12 cellular contexts compared by ENCODE assay signal in the genomic region with DNA sequence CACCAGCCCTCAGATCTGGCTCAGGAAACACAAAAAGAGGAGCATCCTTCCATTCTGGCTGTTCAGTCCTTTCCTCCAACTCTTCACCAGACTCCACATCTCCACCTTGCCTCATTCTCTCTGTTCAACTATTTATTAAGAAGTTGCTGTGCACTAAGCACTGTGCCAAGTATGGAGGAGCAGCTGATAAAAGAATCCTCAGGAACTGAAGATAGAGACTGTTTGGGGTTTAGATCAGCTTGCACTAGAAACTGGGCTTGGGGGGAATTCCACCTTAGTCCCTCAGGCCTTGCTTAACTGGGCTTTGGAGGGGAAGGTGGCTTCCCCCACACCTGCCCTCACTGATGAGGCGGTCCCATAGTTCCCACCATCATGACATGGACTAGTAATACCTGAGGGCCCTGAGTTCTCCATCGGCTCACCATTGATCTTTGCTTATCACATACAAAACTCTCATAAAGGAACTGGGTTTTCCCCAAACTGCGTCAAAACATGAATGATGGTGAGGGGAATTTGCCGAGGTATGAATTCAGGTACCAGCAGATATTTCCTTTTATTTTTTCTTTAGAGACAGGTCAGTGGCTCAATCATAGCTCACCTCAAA. TPM values are rescaled to one million over a fixed set of nuclear protein-coding genes. Genes with fewer than 3 reads are reported as not detected.
A peak's percentile ranks its signal among the peaks of the same experiment; 100 is the strongest.
DNase-seq lines count a peak whose midpoint lies in the region; ATAC-seq and TF ChIP-seq lines count a peak whose summit lies in the region.
"Had no signal": no experiment of that assay in that cellular context is flagged by ENCODE, and none has a peak within 500 bp of the region (broad histone marks: within the 10 kb centered on the region; RNA-seq: fewer than 3 reads in every experiment).

No MANE protein-coding gene starts in this region.

- ATAC-seq in GM18502 (IDR thresholded peaks at IDR 0.05; ENCODE audit: poor library complexity, unreplicated experiment) (peak; percentile 73), GM19452 (IDR thresholded peaks at IDR 0.05; ENCODE audit: unreplicated experiment) (peak; percentile 73), HG03095 (IDR thresholded peaks at IDR 0.05; ENCODE audit: unreplicated experiment) (peak; percentile 74)
- ATAC-seq in activated T-cell treated with anti-CD3 and anti-CD28 coated beads, Interleukin-2, amount 50 U/mL, for 72 hours (replicated peaks in 1 of 2): peak; percentile 85 to 87

- H3K4me1 Mint-ChIP-seq in activated T-cell treated with anti-CD3 and anti-CD28 coated beads, Interleukin-2, amount 50 U/mL, for 72 hours (ENCODE audit: low read depth): peaks cover 58% of the 10 kb centered on the region

- no peaks in the 10 kb centered on the region for H3K9me3 Mint-ChIP-seq in activated T-cell treated with anti-CD3 and anti-CD28 coated beads, Interleukin-2, amount 50 U/mL, for 72 hours
- H3K9me3 Mint-ChIP-seq: activated naive CD4-positive, alpha-beta T cell treated with anti-CD3 and anti-CD28 coated beads, Interleukin-2, amount 50 U/mL, for 24 hours had no signal

- intact Hi-C loops in posterior vena cava (cut with DNase I): no loop called here

- peak overlapping the region; percentile 36 for H3K27ac Mint-ChIP-seq in activated T-cell treated with anti-CD3 and anti-CD28 coated beads, Interleukin-2, amount 50 U/mL, for 72 hours
- H3K27ac Mint-ChIP-seq: activated naive CD4-positive, alpha-beta T cell treated with anti-CD3 and anti-CD28 coated beads, Interleukin-2, amount 50 U/mL, for 24 hours had no signal

- no peaks in the 10 kb centered on the region for H3K27me3 ChIP-seq in osteoblast (ENCODE audit: insufficient read depth, low read length)

- DNase-seq in activated T-cell treated with anti-CD3 and anti-CD28 coated beads, Interleukin-2, amount 50 U/mL, for 72 hours: peak; percentile 45 to 62
- DNase-seq in osteoblast (ENCODE audit: insufficient read length, low spot score, missing footprints) (no peak), globus pallidus (ENCODE audit: low spot score) (no peak), iPS-NIHi11 (ENCODE audit: low spot score) (no peak), posterior vena cava (ENCODE audit: low spot score) (no peak)
- DNase-seq: NCI-H1694, retina had no signal

- no peak overlapping the region for H3K4me3 ChIP-seq in osteoblast (ENCODE audit: insufficient read depth, low read length)

- no peaks in the 10 kb centered on the region for H3K79me2 ChIP-seq in osteoblast (ENCODE audit: insufficient read depth, low read length)

- H3K36me3 ChIP-seq in osteoblast (ENCODE audit: insufficient read depth, low read length): no peaks in the 10 kb centered on the region

- H2AFZ ChIP-seq in osteoblast (ENCODE audit: low read length): no peak overlapping the region

- peak overlapping the region; percentile 56 to 62 for H3K4me3 Mint-ChIP-seq in activated T-cell treated with anti-CD3 and anti-CD28 coated beads, Interleukin-2, amount 50 U/mL, for 72 hours
- H3K4me3 Mint-ChIP-seq: activated naive CD4-positive, alpha-beta T cell treated with anti-CD3 and anti-CD28 coated beads, Interleukin-2, amount 50 U/mL, for 24 hours had no signal

- no peaks in the 10 kb centered on the region for H3K27me3 Mint-ChIP-seq in activated T-cell treated with anti-CD3 and anti-CD28 coated beads, Interleukin-2, amount 50 U/mL, for 72 hours (ENCODE audit: low read depth)
- H3K27me3 Mint-ChIP-seq: activated naive CD4-positive, alpha-beta T cell treated with anti-CD3 and anti-CD28 coated beads, Interleukin-2, amount 50 U/mL, for 24 hours had no signal

- no peaks in the 10 kb centered on the region for H4K20me1 ChIP-seq in osteoblast (ENCODE audit: insufficient read depth, low read length)

- no peaks in the 10 kb centered on the region for H3K9me3 ChIP-seq in osteoblast (ENCODE audit: low read depth, low read length)

- TF ChIP-seq CTCF in osteoblast (IDR thresholded peaks at IDR 0.05; ENCODE audit: extremely low read depth, low read depth, low read length): no peak

- H3K4me1 ChIP-seq in osteoblast (ENCODE audit: insufficient read depth, low read length): no peaks in the 10 kb centered on the region

- H3K4me2 ChIP-seq in osteoblast (ENCODE audit: insufficient read depth, low read length): no peak overlapping the region

- H3K36me3 Mint-ChIP-seq in activated T-cell treated with anti-CD3 and anti-CD28 coated beads, Interleukin-2, amount 50 U/mL, for 72 hours (ENCODE audit: insufficient read depth in 2 of 2): peaks cover 0 to 2% of the 10 kb centered on the region in 2 donors
- H3K36me3 Mint-ChIP-seq: activated naive CD4-positive, alpha-beta T cell treated with anti-CD3 and anti-CD28 coated beads, Interleukin-2, amount 50 U/mL, for 24 hours had no signal

- no peak overlapping the region for H3K27ac ChIP-seq in osteoblast (ENCODE audit: low read depth, low read length)

RNA-seq across cellular contexts. Expression of gene CCR8, which starts 1.7 kb away (rescaled TPM):
- 1 to 10 TPM; 1.2 to 1.7 TPM for total RNA-seq in activated T-cell treated with anti-CD3 and anti-CD28 coated beads, Interleukin-2, amount 50 U/mL, for 72 hours
- total RNA-seq in osteoblast: not detected in 2 replicates
- total RNA-seq in posterior vena cava: not detected
- total RNA-seq: kidney epithelial cell had no signal

RNA-seq across cellular contexts. Expression of gene CX3CR1, which starts 48.0 kb away (rescaled TPM):
- 1 to 10 TPM in 1 of 2 donors, under 1 TPM in 1; 0.79 to 2.7 TPM for total RNA-seq in activated T-cell treated with anti-CD3 and anti-CD28 coated beads, Interleukin-2, amount 50 U/mL, for 72 hours
- total RNA-seq in osteoblast (under 0.01 TPM in 2 replicates), posterior vena cava (1 to 10 TPM in 1 of 2 donors, under 1 TPM in 1; 0.52 to 1.9 TPM)
- total RNA-seq: kidney epithelial cell had no signal

RNA-seq across cellular contexts. Expression of gene SLC25A38, which starts 55.3 kb away (rescaled TPM):
- 10 to 100 TPM; 37.5 to 39.7 TPM for total RNA-seq in activated T-cell treated with anti-CD3 and anti-CD28 coated beads, Interleukin-2, amount 50 U/mL, for 72 hours
- total RNA-seq in osteoblast (28.2 and 29.2 TPM in 2 replicates), posterior vena cava (10 to 100 TPM; 14.3 to 14.9 TPM)

Comparison
In these comparisons a context has a peak if more than half of its experiments do, and no peak if none do; other contexts are left out.
1. DNase-seq: peak in activated T-cell treated with anti-CD3 and anti-CD28 coated beads, Interleukin-2, amount 50 U/mL, for 72 hours (2 of 2); none in osteoblast (single experiment), globus pallidus (single experiment), iPS-NIHi11 (single experiment) and posterior vena cava (single experiment).
2. Peak in every context shown above with its lines, with median percentiles within 50 percentile points of each other: ATAC-seq.